Comparison of ENCODE assay signal across 1 cellular context in genomic region chr6:136347847-136348246, GRCh38.
TF ChIP-seq lines count a peak whose summit lies in the region.

No MANE protein-coding gene starts in this region.

TF ChIP-seq in K562, 482 proteins besides CTCF, POLR2A, EP300 and RAD21 (continued from another document):
- peak; percentile 71 for TF ChIP-seq USF2 (CRISPR knock-in tag; IDR thresholded peaks at IDR 0.05)
- peak; percentile 39 to 62; a peak in 3 of 4 replicates for TF ChIP-seq MNT (conservative IDR thresholded peaks at IDR 0.05)
- peak; percentile 73 for TF ChIP-seq ZNF740 (CRISPR knock-in tag; IDR thresholded peaks at IDR 0.05)
- peak in 1 of 2 experiments; percentile 94; a peak in 2 of 4 replicates for TF ChIP-seq ZNF740 (tag; IDR thresholded peaks at IDR 0.05)
- no peak for TF ChIP-seq TAF9B (IDR thresholded peaks at IDR 0.05; ENCODE audit: partially characterized antibody)
- peak; percentile 75 for TF ChIP-seq BHLHE40 (IDR thresholded peaks at IDR 0.05; ENCODE audit: low read length)
- no peak for TF ChIP-seq RBM22 (IDR thresholded peaks at IDR 0.05; ENCODE audit: low read depth, low read length, poor library complexity, severe bottlenecking)
- TF ChIP-seq CEBPB (tag; IDR thresholded peaks at IDR 0.05): peak; percentile 76
- TF ChIP-seq NBN (IDR thresholded peaks at IDR 0.05; ENCODE audit: low read depth): no peak
- peak; percentile 66; the same call in 1 of the 2 replicates for TF ChIP-seq RAD51 (IDR thresholded peaks at IDR 0.05; ENCODE audit: borderline replicate concordance, low read depth)
- TF ChIP-seq TCF7 (IDR thresholded peaks at IDR 0.05; ENCODE audit: borderline replicate concordance): no peak
- TF ChIP-seq CHCHD3 (CRISPR knock-in tag; IDR thresholded peaks at IDR 0.05): no peak
- 0 out of 2 replicates have a peak, but pooled peaks have one; percentile 12 for TF ChIP-seq FOSL1 (tag; conservative IDR thresholded peaks at IDR 0.05)
- no peak for TF ChIP-seq HCFC1 (IDR thresholded peaks at IDR 0.05; ENCODE audit: low read depth, low read length)
- TF ChIP-seq USF1 (CRISPR knock-in tag; IDR thresholded peaks at IDR 0.05): peak; percentile 80
- no peak for TF ChIP-seq CEBPG (CRISPR knock-in tag; IDR thresholded peaks at IDR 0.05)
- TF ChIP-seq CEBPG (tag; conservative IDR thresholded peaks at IDR 0.05 in 1 of 2, IDR thresholded peaks at IDR 0.05 in 1 of 2): 0 out of 4 replicates have a peak, but pooled peaks of 1 of the 2 experiments have one; percentile 11
- peak; percentile 27; the same call in 1 of the 2 replicates for TF ChIP-seq CBFA2T2 (conservative IDR thresholded peaks at IDR 0.05)
- no peak for TF ChIP-seq ZNF324 (CRISPR knock-in tag; IDR thresholded peaks at IDR 0.05)
- no peak for TF ChIP-seq ARHGAP35 (IDR thresholded peaks at IDR 0.05; ENCODE audit: partially characterized antibody)
